1 cellular context compared by ENCODE assay signal in genomic region chr14:22226381-22226780, GRCh38.
TF ChIP-seq lines count a peak whose summit lies in the region.

No MANE protein-coding gene starts in this region.

TF ChIP-seq in GM23338, 12 proteins besides CTCF, POLR2A, EP300 and RAD21 (continued from another document):
- no peak for TF ChIP-seq ZNF462 (CRISPR knock-in tag; IDR thresholded peaks at IDR 0.05)
TF ChIP-seq in GM23338: peak in this region for 0.
